In genomic region chr12:32455607-32456063, GRCh38 we compare ENCODE assay signal across 8 cellular contexts. TPM values are rescaled to one million over a fixed set of nuclear protein-coding genes. Genes with fewer than 3 reads are reported as not detected.
A peak's percentile ranks its signal among the peaks of the same experiment; 100 is the strongest.
DNase-seq lines count a peak whose midpoint lies in the region; ATAC-seq and TF ChIP-seq lines count a peak whose summit lies in the region.

No MANE protein-coding gene starts in this region.

- no peaks in the 10 kb centered on the region for H3K27me3 ChIP-seq in HCT116 (ENCODE audit: insufficient read depth, low read length)
- H3K27me3 ChIP-seq in skeletal muscle tissue (ENCODE audit: control insufficient read depth in 3 of 3, insufficient read depth in 3 of 3, low read length in 3 of 3), result no peaks in the 10 kb centered on the region
- no peaks in the 10 kb centered on the region for H3K27me3 ChIP-seq in effector memory CD4-positive, alpha-beta T cell (replicated peaks; ENCODE audit: control insufficient read depth, insufficient read depth, low read length, poor library complexity, severe bottlenecking)

- H3K4me1 ChIP-seq in HCT116 (ENCODE audit: control insufficient read depth in 1 of 2, insufficient read depth in 2 of 2, low read length in 2 of 2) (peaks cover 13 to 33% of the 10 kb centered on the region in 2 experiments), skeletal muscle tissue (ENCODE audit: control insufficient read depth in 3 of 3, insufficient read depth in 3 of 3, low read length in 3 of 3) (peaks cover 0 to 9% (median 8%) of the 10 kb centered on the region in 3 donors)
- H3K4me1 ChIP-seq in effector memory CD4-positive, alpha-beta T cell (ENCODE audit: control insufficient read depth, insufficient read depth, low read length, poor library complexity, severe bottlenecking), result no peaks in the 10 kb centered on the region

- H3K4me3 ChIP-seq in HCT116 (replicated peaks in 1 of 2; ENCODE audit: low read depth in 1 of 2, low read length in 2 of 2) (peak overlapping the region in 1 of 2 experiments; percentile 19; a peak in 1 of 4 replicates), astrocyte of the cerebellum (ENCODE audit: low read depth, low read length) (peak overlapping the region; percentile 21), skeletal muscle tissue (ENCODE audit: low read length in 3 of 3) (peak overlapping the region; percentile 54 to 82 (median 61))
- H3K4me3 ChIP-seq in effector memory CD4-positive, alpha-beta T cell (ENCODE audit: insufficient read depth, low read depth, low read length, poor library complexity, severe bottlenecking), result no peak overlapping the region

- in situ Hi-C loops in astrocyte of the cerebellum (cut with HindIII; ENCODE audit: low sequenced_read_pairs), result loop anchor here (10.0 kb wide), 1 partner anchor 219 kb away; the partner anchor contains the start of gene DNM1L

- H3K79me2 ChIP-seq in HCT116 (ENCODE audit: insufficient read depth, low read length), result no peaks in the 10 kb centered on the region

- intact Hi-C loops in HCT116 (cut with micrococcal nuclease), result loop anchor here (1.0 to 10.0 kb wide), 5 partner anchors 89 to 300 kb away; partner anchors contain the start of gene YARS2

- peak; percentile 83 for DNase-seq in EH (ENCODE audit: low read depth)
- DNase-seq in HCT116 (ENCODE audit: low read depth, low spot score), result peak; percentile 45
- peak; percentile 55 for DNase-seq in NCI-H226
- peak; percentile 64 for DNase-seq in astrocyte of the cerebellum (ENCODE audit: low read depth)
- DNase-seq in hepatic stellate cell (ENCODE audit: low spot score), result peak; percentile 51
- DNase-seq in effector memory CD4-positive, alpha-beta T cell, result no peak

- RAD21 ChIA-PET in HCT116 (lab: Charles Lee; ENCODE audit: low non-redundant PET in 1 of 2, low total read pairs in 2 of 2, uncharacterized antibody in 2 of 2, unreplicated experiment in 2 of 2), result no interaction called here

- peak; percentile 77 for TF ChIP-seq RAD21 in HCT116 (IDR thresholded peaks at IDR 0.05; ENCODE audit: low read depth)

- no peaks in the 10 kb centered on the region for H4K20me1 ChIP-seq in HCT116 (ENCODE audit: insufficient read depth)

- H3K9me2 ChIP-seq in HCT116 (ENCODE audit: insufficient read depth), result no peaks in the 10 kb centered on the region

- POLR2A ChIA-PET in HCT116 (lab: Charles Lee), result no interaction called here

- peak; percentile 54 to 76 (median 62); a peak in 4 of 6 replicates for TF ChIP-seq CTCF in HCT116 (IDR thresholded peaks at IDR 0.05 in 2 of 3, conservative IDR thresholded peaks at IDR 0.05 in 1 of 3; ENCODE audit: borderline replicate concordance in 1 of 3, insufficient read depth in 1 of 3, low read depth in 2 of 3, low read length in 2 of 3)
- TF ChIP-seq CTCF in astrocyte of the cerebellum (IDR thresholded peaks at IDR 0.05; ENCODE audit: low read depth, low read length, missing control alignments), result peak; percentile 40

- H3K36me3 ChIP-seq in HCT116 (ENCODE audit: control insufficient read depth in 1 of 2, insufficient read depth in 2 of 2, low read length in 2 of 2), result no peaks in the 10 kb centered on the region
- no peaks in the 10 kb centered on the region for H3K36me3 ChIP-seq in skeletal muscle tissue (ENCODE audit: control insufficient read depth in 3 of 3, insufficient read depth in 3 of 3, low read length in 3 of 3)
- H3K36me3 ChIP-seq in effector memory CD4-positive, alpha-beta T cell (ENCODE audit: control insufficient read depth, insufficient read depth, low read length), result no peaks in the 10 kb centered on the region

- CTCF ChIA-PET in HCT116 (lab: Charles Lee), result interaction anchor here (0.7 to 2.6 kb wide), 7 partner anchors 149 to 299 kb away, joined by 3 to 13 read pairs (median 4); partner anchors contain the start of gene YARS2

- no TSS peak for BruUV-seq in HCT116 (replicated peaks; lab: Mats Ljungman, UMichigan)

- TF ChIP-seq POLR2A in HCT116 (IDR thresholded peaks at IDR 0.05; ENCODE audit: borderline replicate concordance, extremely low read depth, insufficient read depth, insufficient read length), result no peak

- H3K9ac ChIP-seq in HCT116 (ENCODE audit: low read length) (no peak overlapping the region), skeletal muscle tissue (ENCODE audit: low read depth in 1 of 3, low read length in 3 of 3) (peak overlapping the region; percentile 35 to 83 (median 47))

- ATAC-seq in HCT116, result peak; percentile 55
- ATAC-seq in GM21381 (IDR thresholded peaks at IDR 0.05; ENCODE audit: unreplicated experiment), result no peak

- H3K9me3 ChIP-seq in HCT116 (ENCODE audit: control insufficient read depth in 1 of 2, insufficient read depth in 1 of 2, low read depth in 1 of 2, low read length in 2 of 2), result no peaks in the 10 kb centered on the region
- H3K9me3 ChIP-seq in skeletal muscle tissue (ENCODE audit: control insufficient read depth in 3 of 3, low read length in 3 of 3), result no peaks in the 10 kb centered on the region
- no peaks in the 10 kb centered on the region for H3K9me3 ChIP-seq in effector memory CD4-positive, alpha-beta T cell (ENCODE audit: control insufficient read depth, low read length)

- H2AFZ ChIP-seq in HCT116 (ENCODE audit: low read depth, low read length, poor library complexity, severe bottlenecking), result no peak overlapping the region

- H3K4me2 ChIP-seq in HCT116 (ENCODE audit: low read length), result peak overlapping the region; percentile 52; the same call in 1 of the 2 replicates

- H3K27ac ChIP-seq in HCT116 (ENCODE audit: low read depth, low read length), result no peak overlapping the region
- peak overlapping the region; percentile 37 for H3K27ac ChIP-seq in skeletal muscle tissue (ENCODE audit: low read depth, low read length)
- no peak overlapping the region for H3K27ac ChIP-seq in effector memory CD4-positive, alpha-beta T cell (ENCODE audit: insufficient read depth, low read length, poor library complexity, severe bottlenecking)

TF ChIP-seq in HCT116, 20 proteins besides CTCF, POLR2A, EP300 and RAD21:
- no peak for TF ChIP-seq POLR2AphosphoS5 (IDR thresholded peaks at IDR 0.05; ENCODE audit: low read depth, low read length)
- no peak for TF ChIP-seq SRF (IDR thresholded peaks at IDR 0.05; ENCODE audit: low read depth)
- TF ChIP-seq ATF3 (IDR thresholded peaks at IDR 0.05), result no peak
- TF ChIP-seq FOSL1 (IDR thresholded peaks at IDR 0.05; ENCODE audit: low read depth), result no peak
- no peak for TF ChIP-seq EZH2 (IDR thresholded peaks at IDR 0.05)
- TF ChIP-seq SP1 (IDR thresholded peaks at IDR 0.05; ENCODE audit: low read depth), result no peak
- TF ChIP-seq, protein P1, sequence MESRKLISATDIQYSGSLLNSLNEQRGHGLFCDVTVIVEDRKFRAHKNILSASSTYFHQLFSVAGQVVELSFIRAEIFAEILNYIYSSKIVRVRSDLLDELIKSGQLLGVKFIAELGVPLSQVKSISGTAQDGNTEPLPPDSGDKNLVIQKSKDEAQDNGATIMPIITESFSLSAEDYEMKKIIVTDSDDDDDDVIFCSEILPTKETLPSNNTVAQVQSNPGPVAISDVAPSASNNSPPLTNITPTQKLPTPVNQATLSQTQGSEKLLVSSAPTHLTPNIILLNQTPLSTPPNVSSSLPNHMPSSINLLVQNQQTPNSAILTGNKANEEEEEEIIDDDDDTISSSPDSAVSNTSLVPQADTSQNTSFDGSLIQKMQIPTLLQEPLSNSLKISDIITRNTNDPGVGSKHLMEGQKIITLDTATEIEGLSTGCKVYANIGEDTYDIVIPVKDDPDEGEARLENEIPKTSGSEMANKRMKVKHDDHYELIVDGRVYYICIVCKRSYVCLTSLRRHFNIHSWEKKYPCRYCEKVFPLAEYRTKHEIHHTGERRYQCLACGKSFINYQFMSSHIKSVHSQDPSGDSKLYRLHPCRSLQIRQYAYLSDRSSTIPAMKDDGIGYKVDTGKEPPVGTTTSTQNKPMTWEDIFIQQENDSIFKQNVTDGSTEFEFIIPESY (IDR thresholded peaks at IDR 0.05; ENCODE audit: extremely low read depth, insufficient replicate concordance, low read length), result no peak
- TF ChIP-seq, protein P2, sequence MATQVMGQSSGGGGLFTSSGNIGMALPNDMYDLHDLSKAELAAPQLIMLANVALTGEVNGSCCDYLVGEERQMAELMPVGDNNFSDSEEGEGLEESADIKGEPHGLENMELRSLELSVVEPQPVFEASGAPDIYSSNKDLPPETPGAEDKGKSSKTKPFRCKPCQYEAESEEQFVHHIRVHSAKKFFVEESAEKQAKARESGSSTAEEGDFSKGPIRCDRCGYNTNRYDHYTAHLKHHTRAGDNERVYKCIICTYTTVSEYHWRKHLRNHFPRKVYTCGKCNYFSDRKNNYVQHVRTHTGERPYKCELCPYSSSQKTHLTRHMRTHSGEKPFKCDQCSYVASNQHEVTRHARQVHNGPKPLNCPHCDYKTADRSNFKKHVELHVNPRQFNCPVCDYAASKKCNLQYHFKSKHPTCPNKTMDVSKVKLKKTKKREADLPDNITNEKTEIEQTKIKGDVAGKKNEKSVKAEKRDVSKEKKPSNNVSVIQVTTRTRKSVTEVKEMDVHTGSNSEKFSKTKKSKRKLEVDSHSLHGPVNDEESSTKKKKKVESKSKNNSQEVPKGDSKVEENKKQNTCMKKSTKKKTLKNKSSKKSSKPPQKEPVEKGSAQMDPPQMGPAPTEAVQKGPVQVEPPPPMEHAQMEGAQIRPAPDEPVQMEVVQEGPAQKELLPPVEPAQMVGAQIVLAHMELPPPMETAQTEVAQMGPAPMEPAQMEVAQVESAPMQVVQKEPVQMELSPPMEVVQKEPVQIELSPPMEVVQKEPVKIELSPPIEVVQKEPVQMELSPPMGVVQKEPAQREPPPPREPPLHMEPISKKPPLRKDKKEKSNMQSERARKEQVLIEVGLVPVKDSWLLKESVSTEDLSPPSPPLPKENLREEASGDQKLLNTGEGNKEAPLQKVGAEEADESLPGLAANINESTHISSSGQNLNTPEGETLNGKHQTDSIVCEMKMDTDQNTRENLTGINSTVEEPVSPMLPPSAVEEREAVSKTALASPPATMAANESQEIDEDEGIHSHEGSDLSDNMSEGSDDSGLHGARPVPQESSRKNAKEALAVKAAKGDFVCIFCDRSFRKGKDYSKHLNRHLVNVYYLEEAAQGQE (IDR thresholded peaks at IDR 0.05; ENCODE audit: low read depth), result no peak
- TF ChIP-seq ZNF274 (IDR thresholded peaks at IDR 0.05; ENCODE audit: low read depth, low read length), result no peak
- no peak for TF ChIP-seq ZFX (IDR thresholded peaks at IDR 0.05)
- TF ChIP-seq ELF1 (IDR thresholded peaks at IDR 0.05; ENCODE audit: borderline replicate concordance, low read depth), result no peak
- TF ChIP-seq SIN3A (IDR thresholded peaks at IDR 0.05; ENCODE audit: low read depth), result no peak
TF ChIP-seq in HCT116: peak in this region for 0.

RNA-seq across cellular contexts. Expression of gene FGD4, which starts 56.3 kb away (rescaled TPM):
- 7.7 TPM for total RNA-seq in HCT116 (2021; ENCODE audit: unreplicated experiment)
- polyA plus RNA-seq in HCT116 (2012), result 1.8 and 2.6 TPM in 2 replicates
- total RNA-seq in skeletal muscle tissue, result 51.1 TPM

Comparison
In these comparisons a context has a peak if more than half of its experiments do, and no peak if none do; other contexts are left out.
1. DNase-seq: peak in EH (single experiment), HCT116 (single experiment), NCI-H226 (single experiment), astrocyte of the cerebellum (single experiment) and hepatic stellate cell (single experiment); none in effector memory CD4-positive, alpha-beta T cell (0 of 3).